8 cellular contexts compared by ENCODE assay signal in the genomic region with DNA sequence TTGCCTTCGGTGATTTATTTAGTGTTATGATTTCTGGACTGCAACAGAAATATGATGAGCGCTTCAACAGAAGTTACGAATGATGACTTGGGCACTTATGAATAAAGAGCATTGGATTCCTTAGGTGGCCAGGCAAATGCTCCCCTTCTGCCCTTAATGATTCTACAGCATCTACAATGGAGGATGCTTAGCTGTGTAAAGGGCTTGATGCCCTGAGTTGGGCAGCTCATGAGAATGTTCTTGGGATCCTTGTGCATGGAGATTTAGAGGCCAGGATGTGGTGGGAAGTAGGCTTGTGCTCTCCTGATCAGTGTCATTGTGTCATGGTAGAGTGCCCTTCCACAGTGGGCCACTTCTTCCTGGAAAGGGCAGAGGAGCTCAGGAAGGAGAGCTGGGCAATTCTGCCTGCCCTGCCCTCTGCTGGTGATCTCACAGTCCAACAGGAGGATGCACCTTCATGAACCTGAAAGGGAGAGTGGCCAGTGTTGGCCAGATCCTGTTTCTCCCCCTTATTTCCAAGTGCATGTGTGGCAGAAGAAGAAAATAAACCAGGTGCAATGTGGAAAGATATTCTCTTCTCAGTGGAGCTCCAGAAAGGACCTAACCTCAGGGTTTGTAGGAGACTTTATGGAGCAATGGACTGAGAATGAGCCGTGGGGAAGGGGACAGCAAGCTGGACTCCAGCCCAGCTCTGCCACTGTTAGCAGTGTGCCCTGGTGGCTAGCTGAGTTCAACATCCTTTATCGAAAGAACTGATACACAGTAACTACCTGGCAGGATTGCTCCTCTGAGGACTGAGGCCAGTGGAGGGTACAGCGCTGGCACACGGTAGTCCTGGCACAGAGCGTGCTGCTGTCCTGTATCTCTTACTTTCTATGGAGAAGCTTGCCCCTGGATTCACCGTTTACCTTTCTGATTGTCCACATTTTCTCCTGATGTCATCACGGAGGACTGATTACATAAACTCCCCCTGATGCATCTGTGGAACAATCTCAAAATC.
A peak's percentile ranks its signal among the peaks of the same experiment; 100 is the strongest.
DNase-seq lines count a peak whose midpoint lies in the region; ATAC-seq and TF ChIP-seq lines count a peak whose summit lies in the region.

No MANE protein-coding gene starts in this region.

- DNase-seq in SHP77 (lab: John Stamatoyannopoulos, UW) = peak; percentile 39 to 61
- no peak for DNase-seq in SHP77 treated with DMSO at 0.1 percent for 48 hours (lab: John Stamatoyannopoulos, UW)
- DNase-seq in LNCaP clone FGC (ENCODE audit: low read depth) = no peak
- peak; percentile 49 for DNase-seq in brain microvascular endothelial cell
- DNase-seq in GM19238 (ENCODE audit: insufficient read length, low spot score) = no peak
- DNase-seq in superior temporal gyrus (ENCODE audit: extremely low spot score) = no peak

- no peaks in the 10 kb centered on the region for H3K79me2 ChIP-seq in neural cell (replicated peaks; ENCODE audit: insufficient read depth, low read length)

- H3F3A ChIP-seq in neural cell (ENCODE audit: insufficient read depth, low read length, poor library complexity, severe bottlenecking) = no peaks in the 10 kb centered on the region

- no peaks in the 10 kb centered on the region for H3K9me2 ChIP-seq in neural cell (ENCODE audit: insufficient read depth, low read length)

- H3K27me3 ChIP-seq in brain microvascular endothelial cell (replicated peaks) (no peaks in the 10 kb centered on the region), neural cell (ENCODE audit: insufficient read depth, low read depth, low read length) (no peaks in the 10 kb centered on the region)

- no peak overlapping the region for H3K9ac ChIP-seq in neural cell (ENCODE audit: low read length)

- no peaks in the 10 kb centered on the region for H3K9me3 ChIP-seq in neural cell (ENCODE audit: low read length)

- no peak for TF ChIP-seq EP300 in neural cell (conservative IDR thresholded peaks at IDR 0.05; ENCODE audit: poor library complexity, severe bottlenecking)

- no peaks in the 10 kb centered on the region for H3K36me3 ChIP-seq in brain microvascular endothelial cell (replicated peaks)
- no peaks in the 10 kb centered on the region for H3K36me3 ChIP-seq in neural cell (ENCODE audit: insufficient read depth, low read length)

- no peak overlapping the region for H3K4me2 ChIP-seq in neural cell (ENCODE audit: low read length)

- in situ Hi-C loops in brain microvascular endothelial cell (cut with HindIII; ENCODE audit: low pct_ligation_motif_present, low sequenced_read_pairs) = no loop called here

- H3K27ac ChIP-seq in brain microvascular endothelial cell (no peak overlapping the region), neural cell (ENCODE audit: low read length) (no peak overlapping the region)

- H4K20me1 ChIP-seq in neural cell (ENCODE audit: insufficient read depth) = no peaks in the 10 kb centered on the region

- peak; percentile 72 for TF ChIP-seq CTCF in LNCaP clone FGC (IDR thresholded peaks at IDR 0.05; ENCODE audit: control insufficient read depth, extremely low read depth, insufficient read depth)
- peak; percentile 90 for TF ChIP-seq CTCF in brain microvascular endothelial cell (IDR thresholded peaks at IDR 0.05; ENCODE audit: low read depth, low read length, missing control alignments)
- TF ChIP-seq CTCF in neural cell (IDR thresholded peaks at IDR 0.05; ENCODE audit: poor library complexity, severe bottlenecking) = peak; percentile 17

- no peak for TF ChIP-seq RAD21 in neural cell (conservative IDR thresholded peaks at IDR 0.05)

- ATAC-seq in GM21367 (IDR thresholded peaks at IDR 0.05; ENCODE audit: unreplicated experiment) = no peak

- H2AFZ ChIP-seq in neural cell (ENCODE audit: low read depth, low read length) = no peak overlapping the region

- H3K4me3 ChIP-seq in LNCaP clone FGC (ENCODE audit: low read depth, low read length) (no peak overlapping the region), brain microvascular endothelial cell (ENCODE audit: low read depth, low read length) (no peak overlapping the region), neural cell (ENCODE audit: low read length) (no peak overlapping the region)

TF ChIP-seq in neural cell, 6 proteins besides CTCF, POLR2A, EP300 and RAD21:
- TF ChIP-seq SMC3 (conservative IDR thresholded peaks at IDR 0.05; ENCODE audit: poor library complexity) = no peak
- TF ChIP-seq MXI1 (conservative IDR thresholded peaks at IDR 0.05; ENCODE audit: poor library complexity, severe bottlenecking) = no peak
- TF ChIP-seq, protein P1, sequence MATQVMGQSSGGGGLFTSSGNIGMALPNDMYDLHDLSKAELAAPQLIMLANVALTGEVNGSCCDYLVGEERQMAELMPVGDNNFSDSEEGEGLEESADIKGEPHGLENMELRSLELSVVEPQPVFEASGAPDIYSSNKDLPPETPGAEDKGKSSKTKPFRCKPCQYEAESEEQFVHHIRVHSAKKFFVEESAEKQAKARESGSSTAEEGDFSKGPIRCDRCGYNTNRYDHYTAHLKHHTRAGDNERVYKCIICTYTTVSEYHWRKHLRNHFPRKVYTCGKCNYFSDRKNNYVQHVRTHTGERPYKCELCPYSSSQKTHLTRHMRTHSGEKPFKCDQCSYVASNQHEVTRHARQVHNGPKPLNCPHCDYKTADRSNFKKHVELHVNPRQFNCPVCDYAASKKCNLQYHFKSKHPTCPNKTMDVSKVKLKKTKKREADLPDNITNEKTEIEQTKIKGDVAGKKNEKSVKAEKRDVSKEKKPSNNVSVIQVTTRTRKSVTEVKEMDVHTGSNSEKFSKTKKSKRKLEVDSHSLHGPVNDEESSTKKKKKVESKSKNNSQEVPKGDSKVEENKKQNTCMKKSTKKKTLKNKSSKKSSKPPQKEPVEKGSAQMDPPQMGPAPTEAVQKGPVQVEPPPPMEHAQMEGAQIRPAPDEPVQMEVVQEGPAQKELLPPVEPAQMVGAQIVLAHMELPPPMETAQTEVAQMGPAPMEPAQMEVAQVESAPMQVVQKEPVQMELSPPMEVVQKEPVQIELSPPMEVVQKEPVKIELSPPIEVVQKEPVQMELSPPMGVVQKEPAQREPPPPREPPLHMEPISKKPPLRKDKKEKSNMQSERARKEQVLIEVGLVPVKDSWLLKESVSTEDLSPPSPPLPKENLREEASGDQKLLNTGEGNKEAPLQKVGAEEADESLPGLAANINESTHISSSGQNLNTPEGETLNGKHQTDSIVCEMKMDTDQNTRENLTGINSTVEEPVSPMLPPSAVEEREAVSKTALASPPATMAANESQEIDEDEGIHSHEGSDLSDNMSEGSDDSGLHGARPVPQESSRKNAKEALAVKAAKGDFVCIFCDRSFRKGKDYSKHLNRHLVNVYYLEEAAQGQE (IDR thresholded peaks at IDR 0.05; ENCODE audit: borderline replicate concordance) = no peak
- TF ChIP-seq EZH2 (IDR thresholded peaks at IDR 0.05; ENCODE audit: borderline replicate concordance, insufficient read depth, low read length, poor library complexity, severe bottlenecking) = no peak
- no peak for TF ChIP-seq TAF1 (IDR thresholded peaks at IDR 0.05; ENCODE audit: low read depth)
- TF ChIP-seq POLR2AphosphoS5 (IDR thresholded peaks at IDR 0.05) = no peak

Comparison
In these comparisons a context has a peak if more than half of its experiments do, and no peak if none do; other contexts are left out.
1. DNase-seq: peak in SHP77 (2 of 2) and brain microvascular endothelial cell (single experiment); none in SHP77 treated with DMSO at 0.1 percent for 48 hours (single experiment), LNCaP clone FGC (single experiment), GM19238 (single experiment) and superior temporal gyrus (single experiment).
2. CTCF ChIP-seq: peak in every context shown above with its lines; median percentile 90 in brain microvascular endothelial cell; 72 in LNCaP clone FGC; 17 in neural cell.